In genomic region chr22:42613869-42614268, GRCh38 we compare ENCODE assay signal across 8 cellular contexts. TPM values are rescaled to one million over a fixed set of nuclear protein-coding genes. Genes with fewer than 3 reads are reported as not detected.
DNase-seq lines count a peak whose midpoint lies in the region; ATAC-seq and TF ChIP-seq lines count a peak whose summit lies in the region.

No MANE protein-coding gene starts in this region.

- ATAC-seq in esophagus mucosa (no peak), HG02970 (IDR thresholded peaks at IDR 0.05; ENCODE audit: low FRiP score, unreplicated experiment) (no peak)

- H3K9ac ChIP-seq in OCI-LY3 (ENCODE audit: low read length), result peak overlapping the region; percentile 99
- H3K9ac ChIP-seq in duodenal mucosa (ENCODE audit: low read depth in 1 of 2, low read length in 2 of 2), result peak overlapping the region; percentile 85 to 94

- H3K4me2 ChIP-seq in OCI-LY3 (ENCODE audit: low read length), result peak overlapping the region; percentile 95

- no peak for TF ChIP-seq CTCF in OCI-LY3 (IDR thresholded peaks at IDR 0.05; ENCODE audit: low read depth, low read length)
- no peak for TF ChIP-seq CTCF in nephron progenitor cell (IDR thresholded peaks at IDR 0.05)

- 0 out of 2 replicates have a peak overlapping the region, but pooled peaks have one; percentile 8 for H2AFZ ChIP-seq in OCI-LY3 (ENCODE audit: low read depth, low read length)

- peak overlapping the region; percentile 92 for H3K27ac ChIP-seq in OCI-LY3 (ENCODE audit: low read length)
- H3K27ac ChIP-seq in duodenal mucosa (ENCODE audit: low read depth, low read length), result peak overlapping the region; percentile 92

- H3K9me3 ChIP-seq in OCI-LY3 (ENCODE audit: insufficient read depth, low read length) (no peaks in the 10 kb centered on the region), duodenal mucosa (ENCODE audit: control insufficient read depth in 1 of 2, low read length in 2 of 2) (no peaks in the 10 kb centered on the region)

- peaks cover 7% of the 10 kb centered on the region for H3K27me3 Mint-ChIP-seq in nephron progenitor cell (ENCODE audit: low read depth, poor library complexity)

- H3K4me1 ChIP-seq in OCI-LY3 (ENCODE audit: low read length), result peaks cover 15% of the 10 kb centered on the region
- H3K4me1 ChIP-seq in duodenal mucosa (ENCODE audit: control insufficient read depth in 1 of 2, insufficient read depth in 2 of 2, low read length in 2 of 2), result peaks cover 43 to 53% of the 10 kb centered on the region in 2 donors

- H3K4me3 ChIP-seq in OCI-LY3 (ENCODE audit: low read length), result peak overlapping the region; percentile 94
- H3K4me3 ChIP-seq in duodenal mucosa (ENCODE audit: low read depth in 1 of 2, low read length in 2 of 2), result peak overlapping the region; percentile 85 to 88

- peaks cover 36% of the 10 kb centered on the region for H3K36me3 ChIP-seq in OCI-LY3 (replicated peaks; ENCODE audit: low read depth, low read length)
- H3K36me3 ChIP-seq in duodenal mucosa (ENCODE audit: control insufficient read depth in 1 of 2, insufficient read depth in 2 of 2, low read length in 2 of 2), result peaks cover 4 to 15% of the 10 kb centered on the region in 2 donors

- peaks cover 38% of the 10 kb centered on the region for H4K20me1 ChIP-seq in OCI-LY3 (ENCODE audit: insufficient read depth, low read length)

- peaks cover 71% of the 10 kb centered on the region for H3K4me1 Mint-ChIP-seq in nephron progenitor cell

- peak overlapping the region; percentile 99 for H3K27ac Mint-ChIP-seq in nephron progenitor cell

- H3K27me3 ChIP-seq in OCI-LY3 (ENCODE audit: low read depth, low read length), result no peaks in the 10 kb centered on the region
- H3K27me3 ChIP-seq in duodenal mucosa (ENCODE audit: control insufficient read depth in 1 of 2, insufficient read depth in 2 of 2, low read length in 2 of 2), result no peaks in the 10 kb centered on the region

- H3K36me3 Mint-ChIP-seq in nephron progenitor cell (ENCODE audit: low read depth), result peaks cover 42% of the 10 kb centered on the region

- peaks cover 56% of the 10 kb centered on the region for H3K79me2 ChIP-seq in OCI-LY3 (ENCODE audit: low read length)

- DNase-seq in SKM-1 treated with dmso at 0.1 percent for 144 hours (lab: John Stamatoyannopoulos, UW; ENCODE audit: unreplicated experiment), result peak; percentile 42
- no peak for DNase-seq in SKM-1 (lab: John Stamatoyannopoulos, UW; ENCODE audit: unreplicated experiment)
- no peak for DNase-seq in nephron progenitor cell
- DNase-seq in NCI-H510A (lab: John Stamatoyannopoulos, UW), result no peak

- peak overlapping the region; percentile 99 for H3K4me3 Mint-ChIP-seq in nephron progenitor cell

- peaks cover 3% of the 10 kb centered on the region for H3K9me3 Mint-ChIP-seq in nephron progenitor cell

RNA-seq across cellular contexts. Expression of gene POLDIP3, which starts 0.8 kb away (rescaled TPM):
- total RNA-seq in esophagus mucosa, result 43.9 TPM

RNA-seq across cellular contexts. Expression of gene ATP5MGL, which starts 26.5 kb away (rescaled TPM):
- 0.68 TPM for total RNA-seq in esophagus mucosa

RNA-seq across cellular contexts. Expression of gene CYB5R3, which starts 35.3 kb away (rescaled TPM):
- 101 TPM for total RNA-seq in esophagus mucosa
